8 cellular contexts compared by ENCODE assay signal in the genomic region with DNA sequence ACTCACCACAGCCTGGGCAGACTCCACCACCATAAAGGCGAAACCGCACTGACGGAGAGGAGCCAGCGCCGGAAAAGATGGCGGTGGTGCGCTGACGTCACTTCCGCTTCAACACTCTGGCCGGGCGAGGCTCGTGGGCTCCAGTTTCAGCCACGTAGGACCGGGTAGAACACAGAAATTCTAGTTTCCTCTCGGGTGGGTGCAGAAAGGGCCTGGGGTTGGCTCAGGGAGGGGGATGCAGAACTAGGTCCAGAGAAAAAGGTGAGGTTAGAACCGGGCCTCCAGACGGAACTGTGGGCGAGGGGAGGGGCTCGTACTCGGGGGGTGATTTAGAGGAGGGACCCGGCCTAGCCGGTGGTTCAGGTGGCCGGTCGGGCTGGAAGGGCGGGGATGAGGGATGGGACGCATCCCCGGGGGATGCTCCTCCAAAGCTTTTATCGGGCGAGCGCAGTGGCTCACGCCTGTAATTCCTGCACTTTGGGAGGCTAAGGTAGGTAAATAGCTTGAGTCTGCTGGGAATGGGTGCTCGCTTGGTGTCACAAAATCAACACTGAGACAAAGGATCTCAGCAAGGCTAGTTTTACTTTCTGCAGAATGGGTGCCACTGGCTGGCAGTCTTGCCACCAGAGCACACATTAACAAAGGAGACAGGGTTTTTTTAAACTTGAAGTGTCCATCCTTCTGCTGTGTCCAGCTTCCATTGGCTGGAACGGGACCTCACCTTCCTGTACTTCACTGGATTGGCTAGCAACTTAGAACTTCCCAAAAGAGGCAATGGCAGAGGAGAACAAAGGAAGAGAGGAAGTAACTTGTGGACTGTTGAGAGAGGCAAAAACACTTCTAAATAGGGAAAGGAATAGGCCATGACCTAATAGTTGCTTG. TPM values are rescaled to one million over a fixed set of nuclear protein-coding genes. Genes with fewer than 3 reads are reported as not detected.
DNase-seq lines count a peak whose midpoint lies in the region; ATAC-seq and TF ChIP-seq lines count a peak whose summit lies in the region.

A gene (minus strand): TSS at position 77 of the 882 bp plus-strand sequence. CDS start 1,776 bp downstream, outside the sequence.

- H3K4me1 Mint-ChIP-seq in activated B cell treated with CpG ODN at 0.5 μM for 24 hours: peaks cover 20% of the 10 kb centered on the region

- peak within 1 kb of the TSS; percentile 98 for H3K27ac Mint-ChIP-seq in activated B cell treated with CpG ODN at 0.5 μM for 24 hours

- 0 to 1% (median 1%) methylated on average over 33 of the region's 33 CpGs for WGBS in spleen, 5 donors

- POLR2A ChIA-PET in activated B cell treated with CpG ODN at 0.5 μM for 24 hours (lab: Charles Lee): interaction anchor here (1.0 to 1.3 kb wide), 5 partner anchors 147 to 298 kb away, joined by 3 to 10 read pairs (median 5); a partner anchor contains a TSS

- peaks cover 11 to 46% (median 24%) of the 10 kb centered on the region in 6 donors for H3K4me1 ChIP-seq in spleen

- peaks cover 3% of the 10 kb centered on the region for H3K27me3 Mint-ChIP-seq in activated B cell treated with CpG ODN at 0.5 μM for 24 hours

- peaks cover 3% of the 10 kb centered on the region for H3K9me3 Mint-ChIP-seq in activated B cell treated with CpG ODN at 0.5 μM for 24 hours

- H3K36me3 Mint-ChIP-seq in activated B cell treated with CpG ODN at 0.5 μM for 24 hours (ENCODE audit: low read depth): peaks cover 40% of the 10 kb centered on the region

- TF ChIP-seq CTCF in activated B cell treated with CpG ODN at 0.5 μM for 24 hours (IDR thresholded peaks at IDR 0.05): no peak
- no peak for TF ChIP-seq CTCF in cardiac fibroblast (IDR thresholded peaks at IDR 0.05; ENCODE audit: low read depth, low read length)
- TF ChIP-seq CTCF in spleen (IDR thresholded peaks at IDR 0.05 in 8 of 11, conservative IDR thresholded peaks at IDR 0.05 in 3 of 11): peak in 2 of 11 experiments; percentile 9 to 12

- peak within 1 kb of the TSS; percentile 92 to 97 for H3K4me3 ChIP-seq in cardiac fibroblast (replicated peaks in 1 of 2; ENCODE audit: low read depth in 2 of 2, low read length in 2 of 2)
- peak within 1 kb of the TSS; percentile 71 to 84 (median 81) for H3K4me3 ChIP-seq in spleen

- H3K36me3 ChIP-seq in spleen: peaks cover 5 to 31% (median 31%) of the 10 kb centered on the region in 6 donors

- peak; percentile 69 to 79 for DNase-seq in NCI-H524 (lab: John Stamatoyannopoulos, UW)
- no peak for DNase-seq in NCI-H524 treated with DMSO at 0.1 percent for 48 hours (lab: John Stamatoyannopoulos, UW)
- peak; percentile 66 for DNase-seq in NCI-H2227 treated with DMSO at 0.1 percent for 48 hours (lab: John Stamatoyannopoulos, UW)
- DNase-seq in activated B cell treated with CpG ODN at 0.5 μM for 24 hours: peak; percentile 81
- DNase-seq in cardiac fibroblast (ENCODE audit: low read depth in 2 of 2): peak; percentile 91
- DNase-seq in inferior parietal cortex (ENCODE audit: extremely low spot score): peak; percentile 90
- DNase-seq in spleen: peak; percentile 95

- no peak for TF ChIP-seq POLR2A in spleen (IDR thresholded peaks at IDR 0.05)

- intact Hi-C loops in activated B cell treated with CpG ODN at 0.5 μM for 24 hours (cut with micrococcal nuclease) (loop anchor here (1.0 to 10.0 kb wide), 11 partner anchors 37 to 485 kb away; a partner anchor contains a TSS), spleen (cut with DNase I; ENCODE audit: low total_unique reads) (no loop called here)

- peaks cover 0 to 3% (median 0%) of the 10 kb centered on the region in 8 donors for H3K9me3 ChIP-seq in spleen

- no peaks in the 10 kb centered on the region for H3K27me3 ChIP-seq in spleen (replicated peaks in 1 of 7)

- peak within 1 kb of the TSS; percentile 80 to 96 (median 94) for H3K27ac ChIP-seq in spleen

- ATAC-seq in HG03135 (IDR thresholded peaks at IDR 0.05; ENCODE audit: unreplicated experiment): peak; percentile 82
- ATAC-seq in activated B cell treated with CpG ODN at 0.5 μM for 24 hours (ENCODE audit: low read depth): peak; percentile 88

- CTCF ChIA-PET in activated B cell treated with CpG ODN at 0.5 μM for 24 hours (lab: Charles Lee): interaction anchor here (1.0 to 5.0 kb wide), 2 partner anchors 12 to 175 kb away, joined by 3 to 36 read pairs; no protein-coding TSS in a partner anchor

- H3K4me3 Mint-ChIP-seq in activated B cell treated with CpG ODN at 0.5 μM for 24 hours: peak within 1 kb of the TSS; percentile 96

RNA-seq across cellular contexts. Expression of the gene that starts here (rescaled TPM):
- total RNA-seq in activated B cell treated with CpG ODN at 0.5 μM for 24 hours (37.1 and 40.2 TPM in 2 replicates), spleen (10 to 100 TPM; 23.8 to 42.0 (median 33.2) TPM)
- 10 to 100 TPM; 11.7 to 15.3 (median 12.4) TPM for polyA plus RNA-seq in spleen
